8 cellular contexts compared by ENCODE assay signal in genomic region chr2:223944704-223945531, GRCh38. TPM values are rescaled to one million over a fixed set of nuclear protein-coding genes. Genes with fewer than 3 reads are reported as not detected.
DNase-seq lines count a peak whose midpoint lies in the region; ATAC-seq and TF ChIP-seq lines count a peak whose summit lies in the region.

Gene WDFY1 (minus strand): TSS chr2:223945335. CDS start chr2:223945284, 51 bp downstream.

- H3K9me3 ChIP-seq in aorta (ENCODE audit: control insufficient read depth, low read length): no peaks in the 10 kb centered on the region

- H3K4me3 ChIP-seq in astrocyte of the cerebellum (ENCODE audit: low read depth, low read length): peak within 1 kb of the TSS; percentile 92
- peak within 1 kb of the TSS; percentile 52 to 77 for H3K4me3 ChIP-seq in aorta (ENCODE audit: low read length in 2 of 2)

- ATAC-seq in GM18508 (IDR thresholded peaks at IDR 0.05; ENCODE audit: insufficient read depth, unreplicated experiment) (peak; percentile 37), HG02938 (IDR thresholded peaks at IDR 0.05; ENCODE audit: unreplicated experiment) (peak; percentile 62), aorta (ENCODE audit: low FRiP score) (peak; percentile 95)

- intact Hi-C loops in aorta (cut with DNase I): loop anchor here in 1 of 2 donors (1.0 kb wide), 1 partner anchor 12 kb away; the partner anchor contains the start of gene MRPL44

- peak; percentile 65 for DNase-seq in NCI-H2029 (lab: John Stamatoyannopoulos, UW)
- DNase-seq in T-helper 9 cell: peak; percentile 63
- peak; percentile 59 for DNase-seq in astrocyte of the cerebellum (ENCODE audit: low read depth)
- DNase-seq in hepatic stellate cell (ENCODE audit: low spot score): peak; percentile 95
- DNase-seq in retina: peak; percentile 93
- peak; percentile 95 to 96 for DNase-seq in aorta

- 1% methylated on average over 76 to 87 of the region's 87 CpGs for WGBS in aorta, 2 donors

- no peaks in the 10 kb centered on the region for H3K36me3 ChIP-seq in aorta (ENCODE audit: control insufficient read depth in 1 of 2, insufficient read depth in 2 of 2, low read length in 1 of 2)

- H3K27me3 ChIP-seq in aorta (ENCODE audit: control insufficient read depth in 1 of 2, insufficient read depth in 2 of 2, low read length in 1 of 2): no peaks in the 10 kb centered on the region

- peaks cover 0 to 1% of the 10 kb centered on the region in 2 donors for H3K4me1 ChIP-seq in aorta (ENCODE audit: control insufficient read depth in 1 of 2, insufficient read depth in 2 of 2, low read length in 2 of 2)

- H3K27ac ChIP-seq in aorta (ENCODE audit: low read depth in 1 of 2, low read length in 2 of 2): peak within 1 kb of the TSS; percentile 72 to 80

- in situ Hi-C loops in astrocyte of the cerebellum (cut with HindIII; ENCODE audit: low sequenced_read_pairs): no loop called here

- no peak for TF ChIP-seq CTCF in astrocyte of the cerebellum (IDR thresholded peaks at IDR 0.05; ENCODE audit: low read depth, low read length, missing control alignments)

RNA-seq across cellular contexts. Expression of gene WDFY1, which starts in this region (rescaled TPM):
- total RNA-seq in aorta: 10 to 100 TPM; 51.1 to 56.5 TPM
- polyA plus RNA-seq in aorta: 10 to 100 TPM; 17.4 to 23.1 TPM

Comparison
In these comparisons a context has a peak if more than half of its experiments do, and no peak if none do; other contexts are left out.
1. Peak in every context shown above with its lines: DNase-seq, ATAC-seq, H3K4me3 ChIP-seq and H3K27ac ChIP-seq.
2. ATAC-seq: peak in every context shown above with its lines; median percentile 95 in aorta; 62 in HG02938; 37 in GM18508.